14 cellular contexts compared by ENCODE assay signal in the genomic region with DNA sequence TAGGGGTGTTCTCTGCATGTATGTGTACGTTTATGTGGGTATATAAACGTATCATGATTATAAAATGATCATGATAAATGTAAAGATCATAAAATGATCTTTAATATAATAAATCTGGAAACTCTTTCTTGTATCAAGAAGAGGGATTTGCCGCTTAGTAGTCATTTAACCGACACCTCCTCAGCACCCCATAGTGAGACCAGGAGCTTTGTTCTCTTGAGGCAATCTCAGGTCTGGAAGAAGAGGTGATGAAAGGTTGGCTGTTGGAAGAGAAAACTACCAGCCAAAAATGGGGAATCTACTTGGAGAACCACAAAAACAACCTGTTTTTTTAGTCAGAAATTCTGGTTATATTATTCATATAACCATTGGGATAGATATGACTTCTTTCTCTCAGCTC. TPM values are rescaled to one million over a fixed set of nuclear protein-coding genes. Genes with fewer than 3 reads are reported as not detected.
DNase-seq lines count a peak whose midpoint lies in the region; ATAC-seq, FAIRE-seq and TF ChIP-seq lines count a peak whose summit lies in the region.
"Had no signal": no experiment of that assay in that cellular context is flagged by ENCODE, and none has a peak within 500 bp of the region (broad histone marks: within the 10 kb centered on the region; RNA-seq: fewer than 3 reads in every experiment).

No MANE protein-coding gene starts in this region.

- peak overlapping the region; percentile 79 for H3K4me3 Mint-ChIP-seq in T-helper 1 cell treated with Interleukin-12 subunit alpha and Interleukin-12 subunit beta and Interleukin-4 antibody, amounts not matched to agents 30 μg/mL and 1 μg/mL, for 36 hours
- peak overlapping the region; percentile 50 for H3K4me3 Mint-ChIP-seq in stimulated activated memory B cell treated with anti-CD40 and anti-IgM and Interleukin-4, amounts not matched to agents 10 μg/mL and 1 μg/mL and 100 μg/mL, for 72 hours

- peaks cover 32% of the 10 kb centered on the region for H3K36me3 Mint-ChIP-seq in T-helper 1 cell treated with Interleukin-12 subunit alpha and Interleukin-12 subunit beta and Interleukin-4 antibody, amounts not matched to agents 30 μg/mL and 1 μg/mL, for 36 hours (ENCODE audit: low read depth)
- peaks cover 59% of the 10 kb centered on the region for H3K36me3 Mint-ChIP-seq in stimulated activated memory B cell treated with anti-CD40 and anti-IgM and Interleukin-4, amounts not matched to agents 10 μg/mL and 1 μg/mL and 100 μg/mL, for 72 hours

- H3K27me3 ChIP-seq in endothelial cell of umbilical vein (ENCODE audit: control insufficient read depth in 2 of 2, insufficient read depth in 2 of 2, low read length in 2 of 2): no peaks in the 10 kb centered on the region

- POLR2A ChIA-PET in OCI-LY7 (lab: Charles Lee) (interaction anchor here (0.9 to 5.3 kb wide), 4 partner anchors 12 to 1803 kb away, joined by 3 to 35 read pairs (median 7); a partner anchor contains a TSS), endothelial cell of umbilical vein (lab: Charles Lee) (no interaction called here)

- DNase-seq in T-helper 1 cell: no peak
- no peak for DNase-seq in OCI-LY7 (ENCODE audit: low spot score)
- no peak for DNase-seq in endothelial cell of umbilical vein (ENCODE audit: low read depth, low spot score)
- DNase-seq in SK-N-DZ (ENCODE audit: low spot score): no peak
- no peak for DNase-seq in frontal cortex (ENCODE audit: low spot score in 2 of 2)
- DNase-seq: NCI-H1417, NCI-H526 had no signal

- H3K27ac ChIP-seq in OCI-LY7 (ENCODE audit: low read depth, low read length, poor library complexity, severe bottlenecking) (peak overlapping the region; percentile 94), endothelial cell of umbilical vein (ENCODE audit: insufficient read depth, low read depth, low read length) (no peak overlapping the region)
- H3K27ac ChIP-seq: 22Rv1 had no signal

- H2AFZ ChIP-seq in OCI-LY7 (ENCODE audit: low read length) (no peak overlapping the region), endothelial cell of umbilical vein (ENCODE audit: low read depth, low read length) (no peak overlapping the region)

- TF ChIP-seq CTCF in OCI-LY7 (conservative IDR thresholded peaks at IDR 0.05; ENCODE audit: low read length) (no peak), endothelial cell of umbilical vein (IDR thresholded peaks at IDR 0.05; ENCODE audit: extremely low read depth in 1 of 2, insufficient read depth in 1 of 2, low read depth in 1 of 2, low read length in 2 of 2) (no peak)

- peaks cover 99% of the 10 kb centered on the region for H3K4me1 ChIP-seq in OCI-LY7 (ENCODE audit: insufficient read depth, low read length, poor library complexity, severe bottlenecking)
- peaks cover 40% of the 10 kb centered on the region for H3K4me1 ChIP-seq in endothelial cell of umbilical vein (ENCODE audit: control insufficient read depth, extremely low read depth, insufficient read depth, low read length)
- H3K4me1 ChIP-seq: HAP-1 had no signal

- peak overlapping the region; percentile 45 for H3K4me3 ChIP-seq in OCI-LY7 (ENCODE audit: low read depth, low read length, poor library complexity, severe bottlenecking)
- H3K4me3 ChIP-seq in endothelial cell of umbilical vein (replicated peaks in 1 of 3; ENCODE audit: insufficient read depth in 1 of 3, low read depth in 1 of 3, low read length in 3 of 3): no peak overlapping the region
- H3K4me3 ChIP-seq: HAP-1 had no signal

- H3K36me3 ChIP-seq in OCI-LY7 (ENCODE audit: insufficient read depth, low read length) (peaks cover 42% of the 10 kb centered on the region), endothelial cell of umbilical vein (ENCODE audit: control insufficient read depth in 2 of 2, extremely low read depth in 1 of 2, insufficient read depth in 2 of 2, low read length in 2 of 2) (peaks cover 25 to 56% of the 10 kb centered on the region in 2 experiments)
- H3K36me3 ChIP-seq: HAP-1 had no signal

- H3K79me2 ChIP-seq in OCI-LY7 (ENCODE audit: insufficient read depth, low read depth, low read length) (peaks cover 49% of the 10 kb centered on the region), endothelial cell of umbilical vein (ENCODE audit: control insufficient read depth, insufficient read depth, low read length) (peaks cover 90% of the 10 kb centered on the region)

- H3K9me2 ChIP-seq in OCI-LY7 (ENCODE audit: insufficient read depth, low read length): no peaks in the 10 kb centered on the region

- intact Hi-C loops in OCI-LY7 (cut with micrococcal nuclease; ENCODE audit: unreplicated experiment) (loop anchor here (2.0 to 10.0 kb wide), 3 partner anchors 48 to 1310 kb away; no protein-coding TSS in a partner anchor), endothelial cell of umbilical vein (cut with micrococcal nuclease) (no loop called here)

- no peak overlapping the region for H3K9ac ChIP-seq in endothelial cell of umbilical vein (replicated peaks; ENCODE audit: extremely low read depth, insufficient read depth, low read length)

- no peak for FAIRE-seq in endothelial cell of umbilical vein (lab: Jason Lieb, UNC)
- FAIRE-seq in frontal cortex (lab: Jason Lieb, UNC): no peak
- FAIRE-seq: colon, keratinocyte had no signal

- H3K9me3 Mint-ChIP-seq in T-helper 1 cell treated with Interleukin-12 subunit alpha and Interleukin-12 subunit beta and Interleukin-4 antibody, amounts not matched to agents 30 μg/mL and 1 μg/mL, for 36 hours: no peaks in the 10 kb centered on the region
- H3K9me3 Mint-ChIP-seq in stimulated activated memory B cell treated with anti-CD40 and anti-IgM and Interleukin-4, amounts not matched to agents 10 μg/mL and 1 μg/mL and 100 μg/mL, for 72 hours: no peaks in the 10 kb centered on the region

- CTCF ChIA-PET in OCI-LY7 (lab: Charles Lee; ENCODE audit: unreplicated experiment): no interaction called here
- CTCF ChIA-PET in endothelial cell of umbilical vein (lab: Charles Lee): interaction anchor here (1.0 kb wide), 1 partner anchor 10 kb away, joined by 3 read pairs; no protein-coding TSS in a partner anchor

- H4K20me1 ChIP-seq in OCI-LY7 (ENCODE audit: insufficient read depth, low read length) (peaks cover 14% of the 10 kb centered on the region; the same call in 1 of the 2 replicates), endothelial cell of umbilical vein (replicated peaks; ENCODE audit: control insufficient read depth, extremely low read depth, insufficient read depth, low read length) (peaks cover 9% of the 10 kb centered on the region)

- BruUV-seq in OCI-LY7 (replicated peaks; lab: Mats Ljungman, UMichigan) (no TSS peak), endothelial cell of umbilical vein (replicated peaks; lab: Mats Ljungman, UMichigan) (TSS peak; percentile 3)

- H3K4me1 Mint-ChIP-seq in T-helper 1 cell treated with Interleukin-12 subunit alpha and Interleukin-12 subunit beta and Interleukin-4 antibody, amounts not matched to agents 30 μg/mL and 1 μg/mL, for 36 hours (ENCODE audit: low read depth): peaks cover 76% of the 10 kb centered on the region
- peaks cover 90% of the 10 kb centered on the region for H3K4me1 Mint-ChIP-seq in stimulated activated memory B cell treated with anti-CD40 and anti-IgM and Interleukin-4, amounts not matched to agents 10 μg/mL and 1 μg/mL and 100 μg/mL, for 72 hours

- ATAC-seq in stimulated activated memory B cell treated with anti-CD40 and anti-IgM and Interleukin-4, amounts not matched to agents 10 μg/mL and 1 μg/mL and 100 μg/mL, for 72 hours: no peak
- no peak for ATAC-seq in HG03095 (IDR thresholded peaks at IDR 0.05; ENCODE audit: unreplicated experiment)

- no peaks in the 10 kb centered on the region for H3K9me3 ChIP-seq in OCI-LY7 (ENCODE audit: low read length)
- H3K9me3 ChIP-seq in endothelial cell of umbilical vein (replicated peaks; ENCODE audit: control insufficient read depth, insufficient read depth, low read length): no peaks in the 10 kb centered on the region
- H3K9me3 ChIP-seq: HAP-1 had no signal

- H3K9me1 ChIP-seq in endothelial cell of umbilical vein (replicated peaks; ENCODE audit: control insufficient read depth, extremely low read depth, insufficient read depth, low read length): no peaks in the 10 kb centered on the region

- H3K4me2 ChIP-seq in OCI-LY7 (ENCODE audit: low read length) (peak overlapping the region; percentile 72; the same call in 1 of the 2 replicates), endothelial cell of umbilical vein (ENCODE audit: insufficient read depth, low read length) (no peak overlapping the region)

- peak overlapping the region; percentile 89 for H3K27ac Mint-ChIP-seq in T-helper 1 cell treated with Interleukin-12 subunit alpha and Interleukin-12 subunit beta and Interleukin-4 antibody, amounts not matched to agents 30 μg/mL and 1 μg/mL, for 36 hours
- H3K27ac Mint-ChIP-seq in stimulated activated memory B cell treated with anti-CD40 and anti-IgM and Interleukin-4, amounts not matched to agents 10 μg/mL and 1 μg/mL and 100 μg/mL, for 72 hours: peak overlapping the region; percentile 90

- no peak for TF ChIP-seq POLR2A in endothelial cell of umbilical vein (IDR thresholded peaks at IDR 0.05; ENCODE audit: low read depth, low read length)

- no peaks in the 10 kb centered on the region for H3K27me3 Mint-ChIP-seq in T-helper 1 cell treated with Interleukin-12 subunit alpha and Interleukin-12 subunit beta and Interleukin-4 antibody, amounts not matched to agents 30 μg/mL and 1 μg/mL, for 36 hours (ENCODE audit: low read depth)
- H3K27me3 Mint-ChIP-seq in stimulated activated memory B cell treated with anti-CD40 and anti-IgM and Interleukin-4, amounts not matched to agents 10 μg/mL and 1 μg/mL and 100 μg/mL, for 72 hours: no peaks in the 10 kb centered on the region

- dilution Hi-C loops in endothelial cell of umbilical vein (cut with MboI; ENCODE audit: extremely low pct_ligation_motif_present, low sequenced_read_pairs): no loop called here

TF ChIP-seq in endothelial cell of umbilical vein, 7 proteins besides CTCF, POLR2A, EP300 and RAD21:
- no peak for TF ChIP-seq MYC (IDR thresholded peaks at IDR 0.05; ENCODE audit: low read depth, low read length)

RNA-seq across cellular contexts. Expression of a gene that starts 38.7 kb away (rescaled TPM):
- 28.1 and 29.6 TPM in 2 replicates for total RNA-seq in OCI-LY7 (2014; rRNA removed; shearing (Covaris generic))
- 25.2 and 29.5 TPM in 2 replicates for total RNA-seq in OCI-LY7 (2022)
- total RNA-seq in endothelial cell of umbilical vein: 250 and 259 TPM in 2 replicates
- 203 and 227 TPM in 2 replicates for polyA plus RNA-seq in endothelial cell of umbilical vein
- 180 and 183 TPM in 2 replicates for polyA plus RNA-seq in endothelial cell of umbilical vein (2011; cell fraction: cytosol; rRNA removed)
- polyA plus RNA-seq in endothelial cell of umbilical vein (2011; cell fraction: nucleus; rRNA removed): 156 and 180 TPM in 2 replicates
- polyA plus RNA-seq in endothelial cell of umbilical vein (2012): 157 and 193 TPM in 2 replicates
- 448 and 461 TPM in 2 replicates for polyA minus RNA-seq in endothelial cell of umbilical vein
- 8.2 TPM for polyA minus RNA-seq in endothelial cell of umbilical vein (2011; cell fraction: cytosol; rRNA and poly(A)+ RNA removed)
- polyA minus RNA-seq in endothelial cell of umbilical vein (2011; cell fraction: nucleus; rRNA and poly(A)+ RNA removed): 268 and 339 TPM in 2 replicates
- 0.49 and 0.83 TPM in 2 replicates for polyA plus RNA-seq in SK-N-DZ (2014; cell fraction: cytosol; rRNA removed)
- 0.53 and 1.6 TPM in 2 replicates for polyA plus RNA-seq in SK-N-DZ (2014; cell fraction: nucleus; rRNA removed)
- 4.5 TPM for total RNA-seq in frontal cortex
